In the genomic region with DNA sequence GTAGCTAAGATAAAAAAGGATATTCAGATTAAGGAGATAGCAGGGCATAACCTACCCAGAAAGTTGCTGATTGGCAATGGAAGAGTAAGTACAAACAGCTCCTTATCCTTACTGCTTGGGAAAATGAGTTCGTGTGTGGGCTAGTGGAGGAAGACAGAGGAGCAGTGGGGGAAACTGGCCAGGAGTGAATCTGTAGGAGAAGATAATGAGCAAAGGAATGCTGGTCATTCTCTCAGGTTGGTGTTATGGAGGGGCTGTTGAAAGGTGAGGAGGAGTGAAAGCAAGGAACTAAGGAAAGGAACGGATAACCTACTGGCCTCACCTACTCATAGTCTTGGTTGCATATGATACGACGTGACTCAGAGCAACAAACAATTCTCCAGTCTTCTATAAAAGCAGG, we compare ENCODE assay signal across 1 cellular context.
TF ChIP-seq lines count a peak whose summit lies in the region.

No MANE protein-coding gene starts in this region.

TF ChIP-seq in WTC11, 78 proteins besides CTCF, POLR2A, EP300 and RAD21:
- TF ChIP-seq ZNF121 (CRISPR knock-in tag; IDR thresholded peaks at IDR 0.05) (no peak), PRRX2 (CRISPR knock-in tag; IDR thresholded peaks at IDR 0.05) (no peak), ATF3 (CRISPR knock-in tag; conservative IDR thresholded peaks at IDR 0.05) (no peak), ELF4 (CRISPR knock-in tag; IDR thresholded peaks at IDR 0.05; ENCODE audit: low read depth) (no peak), JAZF1 (CRISPR knock-in tag; IDR thresholded peaks at IDR 0.05) (no peak), TP53 (CRISPR knock-in tag; IDR thresholded peaks at IDR 0.05) (no peak), GTF2I (CRISPR knock-in tag; conservative IDR thresholded peaks at IDR 0.05) (no peak), CBFB (CRISPR knock-in tag; IDR thresholded peaks at IDR 0.05; ENCODE audit: low read depth) (no peak), ZMAT4 (CRISPR knock-in tag; IDR thresholded peaks at IDR 0.05) (no peak), FOXJ3 (CRISPR knock-in tag; IDR thresholded peaks at IDR 0.05; ENCODE audit: borderline replicate concordance) (no peak), ZNF671 (CRISPR knock-in tag; IDR thresholded peaks at IDR 0.05) (no peak), HMGXB4 (CRISPR knock-in tag; IDR thresholded peaks at IDR 0.05) (no peak), IRF2 (CRISPR knock-in tag; IDR thresholded peaks at IDR 0.05; ENCODE audit: borderline replicate concordance, low read depth) (no peak), AR (CRISPR knock-in tag; IDR thresholded peaks at IDR 0.05) (no peak)
- TF ChIP-seq, protein P1, sequence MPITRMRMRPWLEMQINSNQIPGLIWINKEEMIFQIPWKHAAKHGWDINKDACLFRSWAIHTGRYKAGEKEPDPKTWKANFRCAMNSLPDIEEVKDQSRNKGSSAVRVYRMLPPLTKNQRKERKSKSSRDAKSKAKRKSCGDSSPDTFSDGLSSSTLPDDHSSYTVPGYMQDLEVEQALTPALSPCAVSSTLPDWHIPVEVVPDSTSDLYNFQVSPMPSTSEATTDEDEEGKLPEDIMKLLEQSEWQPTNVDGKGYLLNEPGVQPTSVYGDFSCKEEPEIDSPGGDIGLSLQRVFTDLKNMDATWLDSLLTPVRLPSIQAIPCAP (CRISPR knock-in tag; IDR thresholded peaks at IDR 0.05): no peak
